Comparison of ENCODE assay signal across 8 cellular contexts in genomic region chr5:93585753-93586385, GRCh38. TPM values are rescaled to one million over a fixed set of nuclear protein-coding genes. Genes with fewer than 3 reads are reported as not detected.
DNase-seq lines count a peak whose midpoint lies in the region; ATAC-seq and TF ChIP-seq lines count a peak whose summit lies in the region.

No MANE protein-coding gene starts in this region.

- no peaks in the 10 kb centered on the region for H3F3A ChIP-seq in PC-3 (ENCODE audit: low read length, unreplicated experiment)

- no peaks in the 10 kb centered on the region for H3K27me3 ChIP-seq in PC-3 (ENCODE audit: low read length)

- ATAC-seq in PC-3 = no peak

- CTCF ChIA-PET in PC-3 (lab: Charles Lee) = interaction anchor here (0.9 to 1.1 kb wide), 2 partner anchors 21 to 22 kb away, joined by 5 to 7 read pairs; no protein-coding TSS in a partner anchor
- CTCF ChIA-PET in GM10248 (lab: Yijun Ruan, JAX) = interaction anchor here (1.3 to 2.0 kb wide), 3 partner anchors 8 to 1264 kb away, joined by 3 to 8 read pairs (median 4); no protein-coding TSS in a partner anchor

- peak overlapping the region; percentile 85 for H3K27ac Mint-ChIP-seq in progenitor cell of endocrine pancreas

- H3K4me3 Mint-ChIP-seq in progenitor cell of endocrine pancreas (ENCODE audit: low read depth) = peak overlapping the region; percentile 90

- H3K27ac ChIP-seq in PC-3 (ENCODE audit: low read length) = peak overlapping the region; percentile 13; the same call in 1 of the 2 replicates

- intact Hi-C loops in PC-3 (cut with micrococcal nuclease) = loop anchor here (10.0 kb wide), 3 partner anchors 641 to 901 kb away; no protein-coding TSS in a partner anchor

- peak overlapping the region; percentile 84 for H3K4me2 ChIP-seq in PC-3 (ENCODE audit: low read length)

- peak overlapping the region; percentile 80 for H3K9ac ChIP-seq in PC-3 (ENCODE audit: low read length)

- H3K9me3 ChIP-seq in PC-3 (ENCODE audit: low read length) = no peaks in the 10 kb centered on the region

- peak; percentile 69 for DNase-seq in DMS114 treated with DMSO at 0.1 percent for 48 hours (lab: John Stamatoyannopoulos, UW; ENCODE audit: unreplicated experiment)
- no peak for DNase-seq in PC-3
- DNase-seq in epithelial cell of proximal tubule (ENCODE audit: low read depth) = no peak
- no peak for DNase-seq in progenitor cell of endocrine pancreas (ENCODE audit: low spot score, unreplicated experiment)
- DNase-seq in HPDE6-E6E7 (ENCODE audit: extremely low spot score) = no peak
- DNase-seq in stimulated activated CD4-positive, alpha-beta T cell treated with anti-CD3 and anti-CD28 coated beads, Interleukin-4, amount 100 ng/mL, for 1 hour = no peak
- DNase-seq in AG20443 (ENCODE audit: low spot score) = no peak
- DNase-seq in GM10248 (ENCODE audit: extremely low spot score) = no peak

- POLR2A ChIA-PET in PC-3 (lab: Charles Lee; ENCODE audit: unreplicated experiment) = interaction anchor here (0.5 to 0.7 kb wide), 3 partner anchors 22 to 517 kb away, joined by 4 to 7 read pairs (median 6); no protein-coding TSS in a partner anchor
- POLR2A ChIA-PET in GM10248 (lab: Yijun Ruan, JAX) = no interaction called here

- no peaks in the 10 kb centered on the region for H3K9me3 Mint-ChIP-seq in progenitor cell of endocrine pancreas (ENCODE audit: low read depth)

- BruUV-seq in PC-3 (replicated peaks; lab: Mats Ljungman, UMichigan) = TSS peak; percentile 12

- H3K36me3 ChIP-seq in PC-3 (ENCODE audit: low read depth, low read length) = peaks cover 31% of the 10 kb centered on the region

- peaks cover 30% of the 10 kb centered on the region for H3K4me1 ChIP-seq in PC-3 (ENCODE audit: insufficient read depth, low read length)

- TF ChIP-seq CTCF in PC-3 (conservative IDR thresholded peaks at IDR 0.05; ENCODE audit: low read depth, low read length) (no peak), epithelial cell of proximal tubule (conservative IDR thresholded peaks at IDR 0.05; ENCODE audit: low read depth, low read length) (no peak), progenitor cell of endocrine pancreas (IDR thresholded peaks at IDR 0.05; ENCODE audit: unreplicated experiment) (no peak), GM10248 (IDR thresholded peaks at IDR 0.05; ENCODE audit: control extremely low read depth, extremely low read depth, low read depth, missing control alignments) (no peak)

- H4K20me1 ChIP-seq in PC-3 (ENCODE audit: low read length) = peaks cover 35% of the 10 kb centered on the region

- peaks cover 23% of the 10 kb centered on the region for H3K36me3 Mint-ChIP-seq in progenitor cell of endocrine pancreas (ENCODE audit: insufficient read depth)

- no peaks in the 10 kb centered on the region for H3K9me2 ChIP-seq in PC-3 (replicated peaks; ENCODE audit: low read length)

- peaks cover 46% of the 10 kb centered on the region for H3K27me3 Mint-ChIP-seq in progenitor cell of endocrine pancreas

- H3K4me3 ChIP-seq in PC-3 (ENCODE audit: low read length) = peak overlapping the region; percentile 93
- H3K4me3 ChIP-seq in epithelial cell of proximal tubule (ENCODE audit: low read depth, low read length) = peak overlapping the region; percentile 68

- peaks cover 71% of the 10 kb centered on the region for H3K79me2 ChIP-seq in PC-3 (ENCODE audit: low read length)

- peaks cover 20% of the 10 kb centered on the region for H3K4me1 Mint-ChIP-seq in progenitor cell of endocrine pancreas (ENCODE audit: low read depth)

- H2AFZ ChIP-seq in PC-3 (ENCODE audit: low read length) = peak overlapping the region; percentile 58

RNA-seq across cellular contexts. Expression of gene NR2F1, which starts 2.8 kb away (rescaled TPM):
- total RNA-seq in PC-3 (2014; rRNA removed) (88.4 and 118 TPM in 2 replicates), epithelial cell of proximal tubule (12.6 and 14.8 TPM in 2 replicates), progenitor cell of endocrine pancreas (34.8 and 35.4 TPM in 2 replicates)

RNA-seq across cellular contexts. Expression of gene NR2F1-AS1, which starts 4.8 kb away (rescaled TPM):
- total RNA-seq in PC-3 (2014; rRNA removed) (24.1 and 28.8 TPM in 2 replicates), epithelial cell of proximal tubule (1.2 and 1.6 TPM in 2 replicates), progenitor cell of endocrine pancreas (6.3 and 10.6 TPM in 2 replicates)
